ENCODE assay signal across 11 cellular contexts in the genomic region with DNA sequence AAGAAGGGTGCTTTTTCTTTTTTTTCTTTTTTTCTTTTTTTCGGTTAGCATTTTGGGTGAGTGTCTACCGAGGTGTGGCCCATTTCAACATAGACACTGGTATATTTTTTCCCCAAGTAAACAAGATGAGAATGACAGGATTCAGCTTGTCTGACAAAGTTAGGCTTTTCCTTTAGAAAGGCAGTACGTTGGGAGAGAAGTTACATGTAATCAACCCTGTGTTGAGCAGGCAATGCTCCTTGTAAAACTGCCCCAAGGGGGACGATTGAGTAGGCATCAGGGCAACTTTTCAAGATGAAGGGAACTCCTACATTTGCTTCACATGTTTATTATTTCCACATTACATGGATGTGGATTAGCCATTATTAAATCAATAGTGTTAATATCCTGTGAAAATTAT. TPM values are rescaled to one million over a fixed set of nuclear protein-coding genes. Genes with fewer than 3 reads are reported as not detected.
DNase-seq lines count a peak whose midpoint lies in the region; ATAC-seq, FAIRE-seq and TF ChIP-seq lines count a peak whose summit lies in the region.
"Had no signal": no experiment of that assay in that cellular context is flagged by ENCODE, and none has a peak within 500 bp of the region (broad histone marks: within the 10 kb centered on the region; RNA-seq: fewer than 3 reads in every experiment).

No MANE protein-coding gene starts in this region.

- no peak for TF ChIP-seq CTCF in BJ (IDR thresholded peaks at IDR 0.05; ENCODE audit: insufficient read depth, low read depth, low read length)

- no peak overlapping the region for H3K9ac ChIP-seq in SK-N-MC (ENCODE audit: insufficient read length)
- H3K9ac ChIP-seq in rectal smooth muscle tissue (ENCODE audit: low read length): no peak overlapping the region

- H3K36me3 ChIP-seq in BJ (ENCODE audit: control insufficient read depth, insufficient read depth, low read length) (no peaks in the 10 kb centered on the region), SK-N-MC (ENCODE audit: insufficient read depth, low read length) (no peaks in the 10 kb centered on the region), rectal smooth muscle tissue (ENCODE audit: control insufficient read depth, insufficient read depth, low read length) (no peaks in the 10 kb centered on the region)

- H3K27me3 ChIP-seq in BJ (ENCODE audit: control insufficient read depth, insufficient read depth, low read length): no peaks in the 10 kb centered on the region
- H3K27me3 ChIP-seq in rectal smooth muscle tissue (ENCODE audit: control insufficient read depth, insufficient read depth, low read length): no peaks in the 10 kb centered on the region

- POLR2A ChIA-PET in BJ (lab: Charles Lee): interaction anchor here (0.6 to 0.9 kb wide), 3 partner anchors 8 to 11 kb away, joined by 3 to 5 read pairs (median 4); no protein-coding TSS in a partner anchor

- no peak for TF ChIP-seq POLR2A in GM12892 (IDR thresholded peaks at IDR 0.05; ENCODE audit: low read depth, low read length)

- DNase-seq in BJ (ENCODE audit: low read depth) (no peak), SK-N-MC (ENCODE audit: low read depth, low spot score) (no peak), fibroblast of gingiva (ENCODE audit: low read depth) (peak; percentile 45), NK-92 (lab: John Stamatoyannopoulos, UW; ENCODE audit: unreplicated experiment) (no peak), GM12892 (ENCODE audit: insufficient read length) (no peak)
- DNase-seq: activated CD4-positive, alpha-beta T cell treated with anti-CD3 and anti-CD28 coated beads for 1 hour; NCI-H1417 had no signal

- peaks cover 15% of the 10 kb centered on the region for H3K4me1 ChIP-seq in rectal smooth muscle tissue (ENCODE audit: control insufficient read depth, insufficient read depth, low read length)

- peak overlapping the region; percentile 60 for H3K4me3 ChIP-seq in BJ (ENCODE audit: low read depth, low read length)
- H3K4me3 ChIP-seq in SK-N-MC: no peak overlapping the region; the same call in 1 of the 2 replicates
- H3K4me3 ChIP-seq in rectal smooth muscle tissue (ENCODE audit: low read length): peak overlapping the region; percentile 85

- no peaks in the 10 kb centered on the region for H3K9me3 ChIP-seq in SK-N-MC (ENCODE audit: low read depth, low read length)

- CTCF ChIA-PET in BJ (lab: Yijun Ruan, JAX): interaction anchor here (1.2 to 1.5 kb wide), 3 partner anchors 11 to 20 kb away, joined by 4 to 8 read pairs (median 4); no protein-coding TSS in a partner anchor

- ATAC-seq in GM21717 (IDR thresholded peaks at IDR 0.05; ENCODE audit: unreplicated experiment) (no peak), HG02970 (IDR thresholded peaks at IDR 0.05; ENCODE audit: low FRiP score, unreplicated experiment) (no peak)

- H3K27ac ChIP-seq in SK-N-MC: peak overlapping the region; percentile 51; the same call in 1 of the 2 replicates
- peak overlapping the region; percentile 55 for H3K27ac ChIP-seq in rectal smooth muscle tissue (ENCODE audit: low read depth, low read length)

- no peak for FAIRE-seq in GM12892 (lab: Jason Lieb, UNC)
- FAIRE-seq: D721Med had no signal

RNA-seq across cellular contexts. Expression of a gene that starts 1.7 kb away (rescaled TPM):
- 228 and 258 TPM in 2 replicates for polyA plus RNA-seq in BJ (2011; rRNA removed)
- 157 and 239 TPM in 2 replicates for polyA minus RNA-seq in BJ (2011; rRNA and poly(A)+ RNA removed)
- 0.36 TPM for polyA plus RNA-seq in GM12892 (2012; ENCODE audit: missing spikeins)
